6 cellular contexts compared by ENCODE assay signal in genomic region chr11:124762624-124763155, GRCh38. TPM values are rescaled to one million over a fixed set of nuclear protein-coding genes. Genes with fewer than 3 reads are reported as not detected.
DNase-seq lines count a peak whose midpoint lies in the region; ATAC-seq and TF ChIP-seq lines count a peak whose summit lies in the region.

No MANE protein-coding gene starts in this region.

- H3K36me3 ChIP-seq in prostate gland = no peaks in the 10 kb centered on the region

- H3K27me3 ChIP-seq in prostate gland (replicated peaks; ENCODE audit: insufficient read depth) = peaks cover 19% of the 10 kb centered on the region

- TF ChIP-seq POLR2A in prostate gland (IDR thresholded peaks at IDR 0.05) = no peak

- peak; percentile 22 for DNase-seq in HK-2 (ENCODE audit: unreplicated experiment)
- DNase-seq in prostate gland (ENCODE audit: low spot score) = no peak
- no peak for DNase-seq in omental fat pad (ENCODE audit: low spot score)

- H3K9me3 ChIP-seq in prostate gland = no peaks in the 10 kb centered on the region

- intact Hi-C loops in dendritic cell treated with granulocyte-macrophage colony-stimulating factor and Interleukin-4, amounts not matched to agents 40 ng/mL and 50 ng/mL, for 4 days (cut with micrococcal nuclease) = loop anchor here (1.0 to 5.0 kb wide), 2 partner anchors 35 to 93 kb away; no protein-coding TSS in a partner anchor
- intact Hi-C loops in prostate gland (cut with DNase I) = loop anchor here (2.0 kb wide), 1 partner anchor 90 kb away; the partner anchor contains the start of genes SIAE and SPA17

- H3K4me3 Mint-ChIP-seq in dendritic cell treated with granulocyte-macrophage colony-stimulating factor and Interleukin-4, amounts not matched to agents 40 ng/mL and 50 ng/mL, for 4 days = peak overlapping the region; percentile 96

- H3K4me3 ChIP-seq in prostate gland = peak overlapping the region; percentile 16 to 35

- peaks cover 45% of the 10 kb centered on the region for H3K27me3 Mint-ChIP-seq in dendritic cell treated with granulocyte-macrophage colony-stimulating factor and Interleukin-4, amounts not matched to agents 40 ng/mL and 50 ng/mL, for 4 days

- ATAC-seq in GM19372 (IDR thresholded peaks at IDR 0.05; ENCODE audit: low read depth, unreplicated experiment) = peak; percentile 7
- no peak for ATAC-seq in omental fat pad (ENCODE audit: low FRiP score)
- no peak for ATAC-seq in GM19397 (IDR thresholded peaks at IDR 0.05; ENCODE audit: unreplicated experiment)

- peak overlapping the region; percentile 42 for H3K27ac Mint-ChIP-seq in dendritic cell treated with granulocyte-macrophage colony-stimulating factor and Interleukin-4, amounts not matched to agents 40 ng/mL and 50 ng/mL, for 4 days

- H3K9me3 Mint-ChIP-seq in dendritic cell treated with granulocyte-macrophage colony-stimulating factor and Interleukin-4, amounts not matched to agents 40 ng/mL and 50 ng/mL, for 4 days = no peaks in the 10 kb centered on the region

- peaks cover 29% of the 10 kb centered on the region for H3K36me3 Mint-ChIP-seq in dendritic cell treated with granulocyte-macrophage colony-stimulating factor and Interleukin-4, amounts not matched to agents 40 ng/mL and 50 ng/mL, for 4 days (ENCODE audit: low read depth)

- H3K4me1 ChIP-seq in prostate gland (replicated peaks) = peaks cover 13% of the 10 kb centered on the region

- peaks cover 52% of the 10 kb centered on the region for H3K4me1 Mint-ChIP-seq in dendritic cell treated with granulocyte-macrophage colony-stimulating factor and Interleukin-4, amounts not matched to agents 40 ng/mL and 50 ng/mL, for 4 days (ENCODE audit: low read depth)

- 3% methylated on average over 45 of the region's 45 CpGs for WGBS in prostate gland

- TF ChIP-seq CTCF in prostate gland (IDR thresholded peaks at IDR 0.05) (no peak), omental fat pad (IDR thresholded peaks at IDR 0.05) (no peak)

- no peak overlapping the region for H3K27ac ChIP-seq in prostate gland

RNA-seq across cellular contexts. Expression of gene ESAM, which starts 0.6 kb away (rescaled TPM):
- 10 to 100 TPM; 12.1 to 18.6 TPM for total RNA-seq in prostate gland
- total RNA-seq in omental fat pad = 100 to 1,000 TPM in 1 of 4 donors, 10 to 100 TPM in 3; 23.0 to 116 (median 62.6) TPM

RNA-seq across cellular contexts. Expression of gene VSIG2, which starts 10.6 kb away (rescaled TPM):
- total RNA-seq in prostate gland = 10 to 100 TPM; 28.2 to 38.6 TPM
- total RNA-seq in omental fat pad = 10 to 100 TPM in 1 of 4 donors, 1 to 10 TPM in 3; 1.4 to 14.1 (median 3.9) TPM

RNA-seq across cellular contexts. Expression of gene NRGN, which starts 22.9 kb away (rescaled TPM):
- total RNA-seq in prostate gland (1 to 10 TPM; 1.2 to 1.8 TPM), omental fat pad (1 to 10 TPM; 1.0 to 3.2 (median 2.0) TPM)

RNA-seq across cellular contexts. Expression of gene MSANTD2, which starts 37.5 kb away (rescaled TPM):
- 10 to 100 TPM; 12.3 to 22.9 TPM for total RNA-seq in prostate gland
- total RNA-seq in omental fat pad = 10 to 100 TPM; 12.9 to 27.1 (median 16.2) TPM
